Comparison of ENCODE assay signal across 16 cellular contexts in the genomic region with DNA sequence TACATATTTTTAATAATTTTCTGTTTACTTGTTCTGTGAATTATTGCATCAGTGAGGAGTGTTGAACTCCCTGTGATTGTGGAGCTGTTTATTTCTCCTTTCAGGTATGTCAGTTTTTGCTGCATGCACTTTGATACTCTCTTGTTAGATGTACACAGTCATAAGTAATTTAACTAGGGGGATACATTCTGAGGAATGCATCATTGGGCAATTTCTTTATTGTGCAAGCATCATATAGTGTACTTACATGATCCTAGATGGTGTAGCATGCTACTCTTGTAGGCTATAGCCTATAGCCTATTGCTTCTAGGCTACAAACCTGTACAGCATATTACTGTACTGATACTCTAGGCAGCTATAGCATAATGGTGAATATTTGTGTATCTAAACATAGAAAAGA.
"Had no signal": no experiment of that assay in that cellular context is flagged by ENCODE, and none has a peak within 500 bp of the region (broad histone marks: within the 10 kb centered on the region; RNA-seq: fewer than 3 reads in every experiment).

No MANE protein-coding gene starts in this region.

- H3K4me3 ChIP-seq: hepatocyte, lower lobe of right lung, sigmoid colon had no signal

- H3K9me3 ChIP-seq: lower lobe of right lung, sigmoid colon had no signal

- H3K27me3 ChIP-seq: hepatocyte, sigmoid colon had no signal

- DNase-seq: activated CD4-positive, alpha-beta T cell treated with anti-CD3 and anti-CD28 coated beads, Interleukin-2, amount 10 ng/mL, durations not matched to agents 24 days and 14 days; activated CD4-positive, CD25-positive, alpha-beta regulatory T cell; activated CD8-positive, alpha-beta memory T cell treated with anti-CD3 and anti-CD28 coated beads, Interleukin-2, amount 50 U/mL, for 4 hours; activated gamma-delta T cell treated with Interleukin-2 at 50 U/mL for 16 hours; activated T-cell treated with anti-CD3 and anti-CD28 coated beads, Interleukin-2, amount 50 U/mL, for 48 hours; amygdala; caudate nucleus; left cardiac atrium; lower lobe of right lung; nephron progenitor cell; nucleus accumbens; sigmoid colon; stimulated activated CD4-positive, alpha-beta T cell treated with anti-CD3 and anti-CD28 coated beads, Interleukin-4, amount 100 ng/mL, for 24 hours; stimulated activated naive B cell treated with anti-CD40 and anti-IgM and Interleukin-4, amounts not matched to agents 10 μg/mL and 1 μg/mL and 100 μg/mL, for 72 hours; T-cell had no signal

- ATAC-seq: left cardiac atrium; lower lobe of right lung; stimulated activated naive B cell treated with anti-CD40 and anti-IgM and Interleukin-4, amounts not matched to agents 10 μg/mL and 1 μg/mL and 100 μg/mL, for 72 hours; T-cell had no signal
